Comparison of ENCODE assay signal across 15 cellular contexts in the genomic region with DNA sequence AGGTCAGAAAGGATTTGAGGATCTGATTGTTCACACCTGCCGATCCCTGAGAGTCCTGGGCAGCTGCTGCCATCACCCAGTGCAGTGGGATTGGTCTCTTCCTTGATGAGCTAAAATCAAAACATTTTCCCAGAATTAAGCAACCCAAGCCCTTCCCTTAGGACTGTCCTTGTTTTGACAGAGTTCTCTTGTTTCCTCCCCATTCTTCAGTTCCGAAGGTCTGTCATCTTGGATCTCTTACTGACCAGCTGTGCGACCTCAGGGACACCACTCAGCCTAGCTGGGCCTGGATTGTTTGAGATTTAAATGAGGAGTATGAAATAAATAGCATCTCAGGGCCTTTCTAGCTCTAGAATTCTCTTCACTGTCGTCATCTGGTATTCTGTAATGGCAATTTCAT.
DNase-seq lines count a peak whose midpoint lies in the region; ATAC-seq and TF ChIP-seq lines count a peak whose summit lies in the region.
"Had no signal": no experiment of that assay in that cellular context is flagged by ENCODE, and none has a peak within 500 bp of the region (broad histone marks: within the 10 kb centered on the region; RNA-seq: fewer than 3 reads in every experiment).

No MANE protein-coding gene starts in this region.

- H3K18ac ChIP-seq in neuronal stem cell (ENCODE audit: low read length) = peak overlapping the region; percentile 67

- no peak overlapping the region for H3K4me2 ChIP-seq in GM23338
- no peak overlapping the region for H3K4me2 ChIP-seq in neuronal stem cell (ENCODE audit: insufficient read depth, low read length, poor library complexity, severe bottlenecking)

- H2AK5ac ChIP-seq in neuronal stem cell (ENCODE audit: low read depth, low read length) = no peak overlapping the region

- H3K4me3 ChIP-seq in GM23338 (no peak overlapping the region), gastroesophageal sphincter (no peak overlapping the region), neuronal stem cell (ENCODE audit: low read length in 2 of 2) (no peak overlapping the region), upper lobe of right lung (no peak overlapping the region), uterus (no peak overlapping the region)

- no peak overlapping the region for H3K9ac ChIP-seq in neuronal stem cell (ENCODE audit: low read depth, low read length, poor library complexity)

- no peaks in the 10 kb centered on the region for H3K9me2 ChIP-seq in GM23338 (ENCODE audit: insufficient read depth)

- intact Hi-C loops in upper lobe of right lung (cut with DNase I) = no loop called here
- intact Hi-C loops in uterus (cut with DNase I; ENCODE audit: low total_unique reads) = no loop called here

- no peaks in the 10 kb centered on the region for H3K79me1 ChIP-seq in neuronal stem cell (ENCODE audit: low read depth, low read length)

- H3K27ac Mint-ChIP-seq in GM23338 = no peak overlapping the region

- no peak for DNase-seq in GM23338 (ENCODE audit: low spot score)
- DNase-seq in neuronal stem cell (ENCODE audit: low spot score) = no peak
- no peak for DNase-seq in upper lobe of right lung
- DNase-seq in uterus = no peak
- DNase-seq: C1 segment of cervical spinal cord; Calu3; CD4-positive, alpha-beta memory T cell; COR-L47; DMS53; DMS79 treated with DMSO at 0.1 percent for 48 hours; GF-D8; H7; HCEC 1CT had no signal

- no peak overlapping the region for H3K4ac ChIP-seq in neuronal stem cell (ENCODE audit: low read length)

- H3K27me3 Mint-ChIP-seq in GM23338 (ENCODE audit: insufficient read depth, low read depth, poor library complexity) = peaks cover 5% of the 10 kb centered on the region
- H3K27me3 Mint-ChIP-seq: CD4-positive, alpha-beta memory T cell had no signal

- H3K79me2 ChIP-seq in GM23338 (replicated peaks; ENCODE audit: insufficient read depth) = no peaks in the 10 kb centered on the region

- TF ChIP-seq POLR2A in gastroesophageal sphincter (IDR thresholded peaks at IDR 0.05) (no peak), uterus (IDR thresholded peaks at IDR 0.05) (no peak)

- H3K4me1 ChIP-seq in GM23338 (ENCODE audit: insufficient read depth) (no peaks in the 10 kb centered on the region), gastroesophageal sphincter (no peaks in the 10 kb centered on the region), neuronal stem cell (ENCODE audit: control insufficient read depth in 2 of 2, insufficient read depth in 1 of 2, low read depth in 1 of 2, low read length in 2 of 2) (no peaks in the 10 kb centered on the region), upper lobe of right lung (no peaks in the 10 kb centered on the region), uterus (no peaks in the 10 kb centered on the region)

- no peak overlapping the region for H2BK120ac ChIP-seq in neuronal stem cell (ENCODE audit: low read depth, low read length)

- H3F3A ChIP-seq in GM23338 (replicated peaks; ENCODE audit: low read depth) = no peaks in the 10 kb centered on the region

- H2BK5ac ChIP-seq in neuronal stem cell (ENCODE audit: low read length) = no peak overlapping the region

- no peaks in the 10 kb centered on the region for H3K4me1 Mint-ChIP-seq in GM23338

- H3K4me3 Mint-ChIP-seq in GM23338 = no peak overlapping the region

- no peak overlapping the region for H3K23ac ChIP-seq in neuronal stem cell (ENCODE audit: low read depth, low read length, poor library complexity)

- H2AFZ ChIP-seq in GM23338 (0 out of 2 replicates have a peak overlapping the region, but pooled peaks have one; percentile 56), neuronal stem cell (ENCODE audit: low read length) (no peak overlapping the region)

- H3K27ac ChIP-seq in GM23338 (ENCODE audit: low read depth) = no peak overlapping the region
- H3K27ac ChIP-seq in gastroesophageal sphincter = no peak overlapping the region
- no peak overlapping the region for H3K27ac ChIP-seq in neuronal stem cell (replicated peaks; ENCODE audit: low read length)
- H3K27ac ChIP-seq in upper lobe of right lung = no peak overlapping the region
- H3K27ac ChIP-seq in uterus = no peak overlapping the region

- ATAC-seq in GM23338 (no peak), gastroesophageal sphincter (peak; percentile 72), upper lobe of right lung (peak; percentile 27), GM18858 (IDR thresholded peaks at IDR 0.05; ENCODE audit: unreplicated experiment) (no peak)

- no peaks in the 10 kb centered on the region for H3K27me3 ChIP-seq in GM23338 (ENCODE audit: insufficient read depth)
- no peaks in the 10 kb centered on the region for H3K27me3 ChIP-seq in gastroesophageal sphincter
- peaks cover 0 to 7% (median 0%) of the 10 kb centered on the region in 3 experiments for H3K27me3 ChIP-seq in neuronal stem cell (ENCODE audit: control insufficient read depth in 3 of 3, insufficient read depth in 3 of 3, low read depth in 1 of 3, low read length in 3 of 3)
- H3K27me3 ChIP-seq in upper lobe of right lung = no peaks in the 10 kb centered on the region
- no peaks in the 10 kb centered on the region for H3K27me3 ChIP-seq in uterus

- TF ChIP-seq CTCF in GM23338 (conservative IDR thresholded peaks at IDR 0.05; ENCODE audit: low read depth in 2 of 2) = no peak
- TF ChIP-seq CTCF in gastroesophageal sphincter (IDR thresholded peaks at IDR 0.05) = no peak
- TF ChIP-seq CTCF in upper lobe of right lung (IDR thresholded peaks at IDR 0.05) = no peak
- TF ChIP-seq CTCF in uterus (IDR thresholded peaks at IDR 0.05) = no peak

- no peak overlapping the region for H4K8ac ChIP-seq in neuronal stem cell (ENCODE audit: low read depth, low read length)

- no peaks in the 10 kb centered on the region for H3K9me3 Mint-ChIP-seq in GM23338

- no peaks in the 10 kb centered on the region; the same call in 1 of the 2 replicates for H4K20me1 ChIP-seq in GM23338 (replicated peaks; ENCODE audit: insufficient read depth)

- H3K9me3 ChIP-seq in gastroesophageal sphincter (no peaks in the 10 kb centered on the region), neuronal stem cell (replicated peaks in 1 of 2; ENCODE audit: control insufficient read depth in 2 of 2, insufficient read depth in 1 of 2, low read depth in 1 of 2, low read length in 2 of 2) (no peaks in the 10 kb centered on the region), upper lobe of right lung (no peaks in the 10 kb centered on the region), uterus (no peaks in the 10 kb centered on the region)

- 56 to 69% methylated on average over 2 to 4 of the region's 4 CpGs for WGBS in gastroesophageal sphincter (ENCODE audit: low coverage in 1 of 2), 2 donors
- no CpG with 5 or more reads among the region's 4 CpGs for WGBS in neuronal stem cell (ENCODE audit: extremely low coverage in 2 of 2, insufficient read length in 2 of 2, insufficient replicate concordance in 1 of 2), 2 donors

- no peak overlapping the region for H2BK12ac ChIP-seq in neuronal stem cell (ENCODE audit: low read length)

- H2BK15ac ChIP-seq in neuronal stem cell (ENCODE audit: low read length) = no peak overlapping the region

- H3K36me3 ChIP-seq in GM23338 (ENCODE audit: insufficient read depth) (no peaks in the 10 kb centered on the region), gastroesophageal sphincter (no peaks in the 10 kb centered on the region), neuronal stem cell (replicated peaks in 1 of 2; ENCODE audit: control insufficient read depth in 2 of 2, insufficient read depth in 2 of 2, low read length in 2 of 2) (no peaks in the 10 kb centered on the region), upper lobe of right lung (no peaks in the 10 kb centered on the region), uterus (no peaks in the 10 kb centered on the region)

- H3K14ac ChIP-seq in neuronal stem cell (ENCODE audit: low read length) = no peak overlapping the region

- no peak overlapping the region for H4K91ac ChIP-seq in neuronal stem cell (ENCODE audit: low read depth, low read length, poor library complexity)

- no peaks in the 10 kb centered on the region for H3K36me3 Mint-ChIP-seq in GM23338 (ENCODE audit: low read depth)
- H3K36me3 Mint-ChIP-seq: CD4-positive, alpha-beta memory T cell had no signal

- TF ChIP-seq EP300 in gastroesophageal sphincter (IDR thresholded peaks at IDR 0.05) = no peak

TF ChIP-seq in GM23338, 12 proteins besides CTCF, POLR2A, EP300 and RAD21 (continues in another document):
- no peak for TF ChIP-seq NANOG (IDR thresholded peaks at IDR 0.05; ENCODE audit: borderline replicate concordance)
- TF ChIP-seq CREB1 (CRISPR knock-in tag; IDR thresholded peaks at IDR 0.05; ENCODE audit: low read depth) = no peak

Comparison
In these comparisons a context has a peak if more than half of its experiments do, and no peak if none do; other contexts are left out.
1. ATAC-seq: peak in gastroesophageal sphincter (single experiment) and upper lobe of right lung (single experiment); none in GM23338 (single experiment) and GM18858 (single experiment).